ENCODE assay signal across 1 cellular context in genomic region chr13:52862358-52863206, GRCh38.
TF ChIP-seq lines count a peak whose summit lies in the region.

No MANE protein-coding gene starts in this region.

TF ChIP-seq in GM12878, 131 proteins besides CTCF, POLR2A, EP300 and RAD21 (continued from another document):
- TF ChIP-seq, protein P1, sequence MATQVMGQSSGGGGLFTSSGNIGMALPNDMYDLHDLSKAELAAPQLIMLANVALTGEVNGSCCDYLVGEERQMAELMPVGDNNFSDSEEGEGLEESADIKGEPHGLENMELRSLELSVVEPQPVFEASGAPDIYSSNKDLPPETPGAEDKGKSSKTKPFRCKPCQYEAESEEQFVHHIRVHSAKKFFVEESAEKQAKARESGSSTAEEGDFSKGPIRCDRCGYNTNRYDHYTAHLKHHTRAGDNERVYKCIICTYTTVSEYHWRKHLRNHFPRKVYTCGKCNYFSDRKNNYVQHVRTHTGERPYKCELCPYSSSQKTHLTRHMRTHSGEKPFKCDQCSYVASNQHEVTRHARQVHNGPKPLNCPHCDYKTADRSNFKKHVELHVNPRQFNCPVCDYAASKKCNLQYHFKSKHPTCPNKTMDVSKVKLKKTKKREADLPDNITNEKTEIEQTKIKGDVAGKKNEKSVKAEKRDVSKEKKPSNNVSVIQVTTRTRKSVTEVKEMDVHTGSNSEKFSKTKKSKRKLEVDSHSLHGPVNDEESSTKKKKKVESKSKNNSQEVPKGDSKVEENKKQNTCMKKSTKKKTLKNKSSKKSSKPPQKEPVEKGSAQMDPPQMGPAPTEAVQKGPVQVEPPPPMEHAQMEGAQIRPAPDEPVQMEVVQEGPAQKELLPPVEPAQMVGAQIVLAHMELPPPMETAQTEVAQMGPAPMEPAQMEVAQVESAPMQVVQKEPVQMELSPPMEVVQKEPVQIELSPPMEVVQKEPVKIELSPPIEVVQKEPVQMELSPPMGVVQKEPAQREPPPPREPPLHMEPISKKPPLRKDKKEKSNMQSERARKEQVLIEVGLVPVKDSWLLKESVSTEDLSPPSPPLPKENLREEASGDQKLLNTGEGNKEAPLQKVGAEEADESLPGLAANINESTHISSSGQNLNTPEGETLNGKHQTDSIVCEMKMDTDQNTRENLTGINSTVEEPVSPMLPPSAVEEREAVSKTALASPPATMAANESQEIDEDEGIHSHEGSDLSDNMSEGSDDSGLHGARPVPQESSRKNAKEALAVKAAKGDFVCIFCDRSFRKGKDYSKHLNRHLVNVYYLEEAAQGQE (IDR thresholded peaks at IDR 0.05; ENCODE audit: low read depth, low read length) = no peak
- TF ChIP-seq CEBPB (IDR thresholded peaks at IDR 0.05; ENCODE audit: borderline replicate concordance in 1 of 2, low read depth in 2 of 2, low read length in 2 of 2) (no peak), NFIC (IDR thresholded peaks at IDR 0.05; ENCODE audit: low read depth, low read length) (no peak), ZBED1 (IDR thresholded peaks at IDR 0.05; ENCODE audit: borderline replicate concordance) (no peak), JUND (IDR thresholded peaks at IDR 0.05; ENCODE audit: low read depth, low read length) (no peak), TBL1XR1 (IDR thresholded peaks at IDR 0.05; ENCODE audit: low read depth, low read length) (no peak), SMC3 (IDR thresholded peaks at IDR 0.05; ENCODE audit: borderline replicate concordance, low read length) (peak; percentile 42; the same call in 1 of the 2 replicates), ZNF24 (IDR thresholded peaks at IDR 0.05) (no peak), RUNX3 (IDR thresholded peaks at IDR 0.05; ENCODE audit: low read length) (0 out of 2 replicates have a peak, but pooled peaks have one; percentile 11), NR2F1 (conservative IDR thresholded peaks at IDR 0.05) (no peak), BMI1 (IDR thresholded peaks at IDR 0.05; ENCODE audit: borderline replicate concordance) (no peak), BHLHE40 (IDR thresholded peaks at IDR 0.05; ENCODE audit: borderline replicate concordance in 1 of 2, low read depth in 2 of 2, low read length in 1 of 2) (no peak), POLR2AphosphoS2 (IDR thresholded peaks at IDR 0.05; ENCODE audit: low read depth, low read length) (no peak), ZBTB11 (CRISPR knock-in tag; IDR thresholded peaks at IDR 0.05) (no peak)
- TF ChIP-seq, protein P2, sequence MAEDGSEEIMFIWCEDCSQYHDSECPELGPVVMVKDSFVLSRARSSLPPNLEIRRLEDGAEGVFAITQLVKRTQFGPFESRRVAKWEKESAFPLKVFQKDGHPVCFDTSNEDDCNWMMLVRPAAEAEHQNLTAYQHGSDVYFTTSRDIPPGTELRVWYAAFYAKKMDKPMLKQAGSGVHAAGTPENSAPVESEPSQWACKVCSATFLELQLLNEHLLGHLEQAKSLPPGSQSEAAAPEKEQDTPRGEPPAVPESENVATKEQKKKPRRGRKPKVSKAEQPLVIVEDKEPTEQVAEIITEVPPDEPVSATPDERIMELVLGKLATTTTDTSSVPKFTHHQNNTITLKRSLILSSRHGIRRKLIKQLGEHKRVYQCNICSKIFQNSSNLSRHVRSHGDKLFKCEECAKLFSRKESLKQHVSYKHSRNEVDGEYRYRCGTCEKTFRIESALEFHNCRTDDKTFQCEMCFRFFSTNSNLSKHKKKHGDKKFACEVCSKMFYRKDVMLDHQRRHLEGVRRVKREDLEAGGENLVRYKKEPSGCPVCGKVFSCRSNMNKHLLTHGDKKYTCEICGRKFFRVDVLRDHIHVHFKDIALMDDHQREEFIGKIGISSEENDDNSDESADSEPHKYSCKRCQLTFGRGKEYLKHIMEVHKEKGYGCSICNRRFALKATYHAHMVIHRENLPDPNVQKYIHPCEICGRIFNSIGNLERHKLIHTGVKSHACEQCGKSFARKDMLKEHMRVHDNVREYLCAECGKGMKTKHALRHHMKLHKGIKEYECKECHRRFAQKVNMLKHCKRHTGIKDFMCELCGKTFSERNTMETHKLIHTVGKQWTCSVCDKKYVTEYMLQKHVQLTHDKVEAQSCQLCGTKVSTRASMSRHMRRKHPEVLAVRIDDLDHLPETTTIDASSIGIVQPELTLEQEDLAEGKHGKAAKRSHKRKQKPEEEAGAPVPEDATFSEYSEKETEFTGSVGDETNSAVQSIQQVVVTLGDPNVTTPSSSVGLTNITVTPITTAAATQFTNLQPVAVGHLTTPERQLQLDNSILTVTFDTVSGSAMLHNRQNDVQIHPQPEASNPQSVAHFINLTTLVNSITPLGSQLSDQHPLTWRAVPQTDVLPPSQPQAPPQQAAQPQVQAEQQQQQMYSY (CRISPR knock-in tag; IDR thresholded peaks at IDR 0.05) = no peak
- TF ChIP-seq, protein P3, sequence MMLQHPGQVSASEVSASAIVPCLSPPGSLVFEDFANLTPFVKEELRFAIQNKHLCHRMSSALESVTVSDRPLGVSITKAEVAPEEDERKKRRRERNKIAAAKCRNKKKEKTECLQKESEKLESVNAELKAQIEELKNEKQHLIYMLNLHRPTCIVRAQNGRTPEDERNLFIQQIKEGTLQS (IDR thresholded peaks at IDR 0.05; ENCODE audit: borderline replicate concordance, extremely low read depth, low read depth, low read length) = no peak
